13 cellular contexts compared by ENCODE assay signal in the genomic region with DNA sequence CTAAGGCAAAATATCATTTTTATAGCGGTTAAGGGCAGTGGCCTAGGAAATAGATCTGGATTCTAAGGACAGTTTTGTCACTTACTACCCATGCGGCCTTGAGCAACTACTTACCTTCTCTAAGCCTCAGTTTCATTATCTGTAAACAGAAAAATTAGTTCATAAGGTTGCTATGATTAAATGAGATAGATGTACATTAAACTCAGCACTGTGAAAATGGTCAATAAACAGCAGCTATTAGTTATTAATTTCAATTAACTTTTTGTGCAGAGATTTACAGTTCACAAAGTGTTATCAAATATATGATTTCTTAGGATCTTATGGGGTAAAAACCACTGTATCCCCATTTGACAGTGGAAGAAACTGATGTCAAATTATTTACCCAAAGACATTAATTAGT.
A peak's percentile ranks its signal among the peaks of the same experiment; 100 is the strongest.
DNase-seq lines count a peak whose midpoint lies in the region; ATAC-seq, FAIRE-seq and TF ChIP-seq lines count a peak whose summit lies in the region.
"Had no signal": no experiment of that assay in that cellular context is flagged by ENCODE, and none has a peak within 500 bp of the region (broad histone marks: within the 10 kb centered on the region; RNA-seq: fewer than 3 reads in every experiment).

No MANE protein-coding gene starts in this region.

- CTCF ChIA-PET in naive thymus-derived CD4-positive, alpha-beta T cell (lab: Charles Lee) = no interaction called here
- CTCF ChIA-PET in GM10248 (lab: Yijun Ruan, JAX) = interaction anchor here (1.4 kb wide), 1 partner anchor 99 kb away, joined by 3 read pairs; no protein-coding TSS in a partner anchor

- H3K9ac ChIP-seq in BLaER1 treated with 17β-estradiol and CSF1 and Interleukin-3, amounts not matched to agents 10 nM and 100 nM = peak overlapping the region; percentile 87 to 98 (median 92)

- FAIRE-seq in GM12891 (lab: Jason Lieb, UNC) = no peak
- FAIRE-seq: endometrium had no signal

- H3K4me1 Mint-ChIP-seq in activated T-helper 2 cell treated with anti-CD3 and anti-CD28 coated beads, Interferon-gamma antibody, Interleukin-2, Interleukin-4, amounts not matched to agents 10 μg/mL and 5 μg/mL and 100 μg/mL, durations not matched to agents 14 hours and 24 hours and 36 hours (ENCODE audit: low read depth) = peaks cover 30% of the 10 kb centered on the region
- H3K4me1 Mint-ChIP-seq in naive thymus-derived CD4-positive, alpha-beta T cell = peaks cover 19 to 64% (median 43%) of the 10 kb centered on the region in 7 donors

- no peaks in the 10 kb centered on the region for H3K27me3 ChIP-seq in BLaER1 treated with 17β-estradiol and CSF1 and Interleukin-3, amounts not matched to agents 10 nM and 100 nM
- H3K27me3 ChIP-seq in GM06990 (replicated peaks; ENCODE audit: control insufficient read depth, insufficient read depth, low read length) = no peaks in the 10 kb centered on the region
- H3K27me3 ChIP-seq in naive thymus-derived CD4-positive, alpha-beta T cell (ENCODE audit: control insufficient read depth in 2 of 2, insufficient read depth in 2 of 2, low read length in 2 of 2) = no peaks in the 10 kb centered on the region

- H3K36me3 ChIP-seq in BLaER1 treated with 17β-estradiol and CSF1 and Interleukin-3, amounts not matched to agents 10 nM and 100 nM = peaks cover 30 to 64% (median 49%) of the 10 kb centered on the region in 11 experiments
- no peaks in the 10 kb centered on the region for H3K36me3 ChIP-seq in GM06990 (ENCODE audit: control insufficient read depth, insufficient read depth, low read length)
- peaks cover 0 to 13% (median 0%) of the 10 kb centered on the region in 3 experiments for H3K36me3 ChIP-seq in naive thymus-derived CD4-positive, alpha-beta T cell (ENCODE audit: control insufficient read depth in 2 of 3, insufficient read depth in 3 of 3, low read length in 3 of 3)

- no peaks in the 10 kb centered on the region for H3K9me3 ChIP-seq in BLaER1 treated with 17β-estradiol and CSF1 and Interleukin-3, amounts not matched to agents 10 nM and 100 nM (replicated peaks in 1 of 11)
- H3K9me3 ChIP-seq in naive thymus-derived CD4-positive, alpha-beta T cell (ENCODE audit: control insufficient read depth in 2 of 3, low read length in 3 of 3) = no peaks in the 10 kb centered on the region

- DNase-seq in GM06990 (ENCODE audit: extremely low read depth, insufficient read length) (no peak), GM12891 (ENCODE audit: insufficient read length, low spot score) (no peak), GM10248 (ENCODE audit: extremely low spot score) (no peak), germinal center (ENCODE audit: low spot score) (no peak)
- DNase-seq in activated T-helper 2 cell treated with anti-CD3 and anti-CD28 coated beads, Interferon-gamma antibody, Interleukin-2, Interleukin-4, amounts not matched to agents 10 μg/mL and 5 μg/mL and 100 μg/mL, durations not matched to agents 14 hours and 24 hours and 36 hours (ENCODE audit: low spot score) = no peak
- no peak for DNase-seq in naive thymus-derived CD4-positive, alpha-beta T cell
- DNase-seq: GOT3, left ventricle myocardium superior, NCI-H446 treated with DMSO at 0.1 percent for 48 hours had no signal

- H4K20me1 ChIP-seq in BLaER1 treated with 17β-estradiol and CSF1 and Interleukin-3, amounts not matched to agents 10 nM and 100 nM = peaks cover 26 to 74% (median 61%) of the 10 kb centered on the region in 11 experiments; a peak in 20 of 22 replicates

- no peaks in the 10 kb centered on the region for H3K27me3 Mint-ChIP-seq in activated T-helper 2 cell treated with anti-CD3 and anti-CD28 coated beads, Interferon-gamma antibody, Interleukin-2, Interleukin-4, amounts not matched to agents 10 μg/mL and 5 μg/mL and 100 μg/mL, durations not matched to agents 14 hours and 24 hours and 36 hours (ENCODE audit: low read depth)
- H3K27me3 Mint-ChIP-seq in naive thymus-derived CD4-positive, alpha-beta T cell = no peaks in the 10 kb centered on the region

- no peak overlapping the region for H3K4me3 Mint-ChIP-seq in activated T-helper 2 cell treated with anti-CD3 and anti-CD28 coated beads, Interferon-gamma antibody, Interleukin-2, Interleukin-4, amounts not matched to agents 10 μg/mL and 5 μg/mL and 100 μg/mL, durations not matched to agents 14 hours and 24 hours and 36 hours (ENCODE audit: low read depth)
- peak overlapping the region; percentile 75 to 99 (median 86) for H3K4me3 Mint-ChIP-seq in naive thymus-derived CD4-positive, alpha-beta T cell
- H3K4me3 Mint-ChIP-seq: nephron had no signal

- H3K36me3 Mint-ChIP-seq in activated T-helper 2 cell treated with anti-CD3 and anti-CD28 coated beads, Interferon-gamma antibody, Interleukin-2, Interleukin-4, amounts not matched to agents 10 μg/mL and 5 μg/mL and 100 μg/mL, durations not matched to agents 14 hours and 24 hours and 36 hours (ENCODE audit: low read depth) = peaks cover 20% of the 10 kb centered on the region
- H3K36me3 Mint-ChIP-seq in naive thymus-derived CD4-positive, alpha-beta T cell = peaks cover 0 to 8% (median 0%) of the 10 kb centered on the region in 5 donors

- TF ChIP-seq POLR2A in GM12891 (IDR thresholded peaks at IDR 0.05; ENCODE audit: low read depth, low read length) = no peak

- H3K4me1 ChIP-seq in BLaER1 treated with 17β-estradiol and CSF1 and Interleukin-3, amounts not matched to agents 10 nM and 100 nM = peaks cover 32 to 65% (median 52%) of the 10 kb centered on the region in 10 experiments
- H3K4me1 ChIP-seq in naive thymus-derived CD4-positive, alpha-beta T cell (ENCODE audit: control insufficient read depth in 2 of 2, insufficient read depth in 2 of 2, low read length in 2 of 2) = peaks cover 25 to 29% of the 10 kb centered on the region in 2 donors

- peak overlapping the region; percentile 69 for H3K27ac Mint-ChIP-seq in activated T-helper 2 cell treated with anti-CD3 and anti-CD28 coated beads, Interferon-gamma antibody, Interleukin-2, Interleukin-4, amounts not matched to agents 10 μg/mL and 5 μg/mL and 100 μg/mL, durations not matched to agents 14 hours and 24 hours and 36 hours
- H3K27ac Mint-ChIP-seq in naive thymus-derived CD4-positive, alpha-beta T cell = peak overlapping the region in 7 of 9 donors; percentile 45 to 82 (median 74)
- H3K27ac Mint-ChIP-seq: nephron had no signal

- TF ChIP-seq CTCF in GM06990 (IDR thresholded peaks at IDR 0.05; ENCODE audit: insufficient read depth, low read length, poor library complexity, severe bottlenecking) (no peak), GM10248 (IDR thresholded peaks at IDR 0.05; ENCODE audit: control extremely low read depth, extremely low read depth, low read depth, missing control alignments) (no peak)

- no peak for ATAC-seq in naive thymus-derived CD4-positive, alpha-beta T cell
- ATAC-seq in HG03439 (IDR thresholded peaks at IDR 0.05; ENCODE audit: unreplicated experiment) = no peak
- ATAC-seq: left ventricle myocardium superior had no signal

- no peaks in the 10 kb centered on the region for H3K9me3 Mint-ChIP-seq in activated T-helper 2 cell treated with anti-CD3 and anti-CD28 coated beads, Interferon-gamma antibody, Interleukin-2, Interleukin-4, amounts not matched to agents 10 μg/mL and 5 μg/mL and 100 μg/mL, durations not matched to agents 14 hours and 24 hours and 36 hours
- H3K9me3 Mint-ChIP-seq in naive thymus-derived CD4-positive, alpha-beta T cell = peaks cover 0 to 2% (median 0%) of the 10 kb centered on the region in 11 donors
- H3K9me3 Mint-ChIP-seq: nephron had no signal

- H3K4me3 ChIP-seq in BLaER1 treated with 17β-estradiol and CSF1 and Interleukin-3, amounts not matched to agents 10 nM and 100 nM = peak overlapping the region; percentile 78 to 98 (median 88); a peak in 18 of 20 replicates
- peak overlapping the region; percentile 14 for H3K4me3 ChIP-seq in GM06990 (replicated peaks; ENCODE audit: low read depth, low read length)
- peak overlapping the region; percentile 28 for H3K4me3 ChIP-seq in naive thymus-derived CD4-positive, alpha-beta T cell (ENCODE audit: low read length)

- POLR2A ChIA-PET in naive thymus-derived CD4-positive, alpha-beta T cell (lab: Charles Lee) = interaction anchor here (0.6 to 4.6 kb wide), 5 partner anchors 12 to 140 kb away, joined by 3 to 57 read pairs (median 3); no protein-coding TSS in a partner anchor
- POLR2A ChIA-PET in GM10248 (lab: Yijun Ruan, JAX) = no interaction called here

- peak overlapping the region; percentile 77 to 98 (median 90) for H3K4me2 ChIP-seq in BLaER1 treated with 17β-estradiol and CSF1 and Interleukin-3, amounts not matched to agents 10 nM and 100 nM

- intact Hi-C loops in activated T-helper 2 cell treated with anti-CD3 and anti-CD28 coated beads, Interferon-gamma antibody, Interleukin-2, Interleukin-4, amounts not matched to agents 10 μg/mL and 5 μg/mL and 100 μg/mL, durations not matched to agents 14 hours and 24 hours and 36 hours (cut with micrococcal nuclease) = no loop called here
- intact Hi-C loops in naive thymus-derived CD4-positive, alpha-beta T cell (cut with micrococcal nuclease) = no loop called here

- peak overlapping the region in 10 of 11 experiments; percentile 25 to 96 (median 90); a peak in 18 of 22 replicates for H3K27ac ChIP-seq in BLaER1 treated with 17β-estradiol and CSF1 and Interleukin-3, amounts not matched to agents 10 nM and 100 nM
- H3K27ac ChIP-seq in naive thymus-derived CD4-positive, alpha-beta T cell (ENCODE audit: low read depth, low read length) = peak overlapping the region; percentile 46

TF ChIP-seq in GM12891, 5 proteins besides CTCF, POLR2A, EP300 and RAD21:
- TF ChIP-seq POU2F2 (IDR thresholded peaks at IDR 0.05; ENCODE audit: low read depth, low read length) (no peak), PAX5 (IDR thresholded peaks at IDR 0.05; ENCODE audit: insufficient read depth, low read length, severe bottlenecking) (no peak), POLR2AphosphoS5 (IDR thresholded peaks at IDR 0.05; ENCODE audit: low read depth, low read length) (no peak), SPI1 (IDR thresholded peaks at IDR 0.05; ENCODE audit: low read depth, low read length) (no peak), TAF1 (IDR thresholded peaks at IDR 0.05; ENCODE audit: low read depth, low read length) (no peak)

Comparison
In these comparisons a context has a peak if more than half of its experiments do, and no peak if none do; other contexts are left out.
1. H3K4me3 ChIP-seq: peak in every context shown above with its lines; median percentile 88 in BLaER1 treated with 17β-estradiol and CSF1 and Interleukin-3, amounts not matched to agents 10 nM and 100 nM; 28 in naive thymus-derived CD4-positive, alpha-beta T cell; 14 in GM06990.